9 cellular contexts compared by ENCODE assay signal in genomic region chr11:43942651-43943356, GRCh38. TPM values are rescaled to one million over a fixed set of nuclear protein-coding genes. Genes with fewer than 3 reads are reported as not detected.
DNase-seq lines count a peak whose midpoint lies in the region; ATAC-seq, FAIRE-seq and TF ChIP-seq lines count a peak whose summit lies in the region.
"Had no signal": no experiment of that assay in that cellular context is flagged by ENCODE, and none has a peak within 500 bp of the region (broad histone marks: within the 10 kb centered on the region; RNA-seq: fewer than 3 reads in every experiment).

No MANE protein-coding gene starts in this region.

- H3K27me3 ChIP-seq in MM.1S (replicated peaks; ENCODE audit: insufficient read depth, low read length) (no peaks in the 10 kb centered on the region), K562 (ENCODE audit: control insufficient read depth in 2 of 2, insufficient read depth in 2 of 2, low read length in 2 of 2) (peaks cover 10 to 22% of the 10 kb centered on the region in 2 experiments; a peak in 4 of 5 replicates), iPS-20b (ENCODE audit: insufficient read depth, low read length) (peaks cover 65% of the 10 kb centered on the region), Karpas-422 (ENCODE audit: low read length) (no peaks in the 10 kb centered on the region)

- H3K9me2 ChIP-seq in MM.1S (replicated peaks; ENCODE audit: insufficient read depth, low read length) (no peaks in the 10 kb centered on the region), Karpas-422 (replicated peaks; ENCODE audit: insufficient read depth, low read length) (no peaks in the 10 kb centered on the region)

- peaks cover 18% of the 10 kb centered on the region for H3F3A ChIP-seq in MM.1S (ENCODE audit: insufficient read depth, low read length)

- H3K9ac ChIP-seq in MM.1S (ENCODE audit: low read length): peak overlapping the region; percentile 59; the same call in 1 of the 2 replicates
- peak overlapping the region; percentile 63 to 90; a peak in 3 of 4 replicates for H3K9ac ChIP-seq in K562 (ENCODE audit: insufficient read depth in 1 of 2, low read depth in 2 of 2, low read length in 2 of 2)
- H3K9ac ChIP-seq in iPS-20b (ENCODE audit: low read depth, low read length): no peak overlapping the region
- no peak overlapping the region for H3K9ac ChIP-seq in Karpas-422 (ENCODE audit: low read length)

- in situ Hi-C loops in K562 (cut with MboI): no loop called here

- H2AFZ ChIP-seq in MM.1S (ENCODE audit: low read length): peak overlapping the region; percentile 94
- H2AFZ ChIP-seq in K562 (ENCODE audit: low read depth, low read length): peak overlapping the region; percentile 85
- H2AFZ ChIP-seq in Karpas-422 (ENCODE audit: low read length): no peak overlapping the region

- H3K4me1 ChIP-seq in MM.1S (ENCODE audit: low read length): peaks cover 4% of the 10 kb centered on the region; the same call in 1 of the 2 replicates
- H3K4me1 ChIP-seq in K562 (replicated peaks in 1 of 2; ENCODE audit: control insufficient read depth in 2 of 2, insufficient read depth in 2 of 2, low read length in 2 of 2): peaks cover 24 to 36% of the 10 kb centered on the region in 2 experiments; a peak in 4 of 5 replicates
- no peaks in the 10 kb centered on the region; the same call in 1 of the 2 replicates for H3K4me1 ChIP-seq in iPS-20b (ENCODE audit: insufficient read depth, low read length)
- H3K4me1 ChIP-seq in Karpas-422 (ENCODE audit: low read length): no peaks in the 10 kb centered on the region

- FAIRE-seq in K562 (lab: Jason Lieb, UNC): no peak

- H3K4me3 ChIP-seq in MM.1S (ENCODE audit: low read length): peak overlapping the region; percentile 71
- peak overlapping the region; percentile 57 for H3K4me3 ChIP-seq in K562
- peak overlapping the region; percentile 68 for H3K4me3 ChIP-seq in iPS-20b (ENCODE audit: low read length)
- H3K4me3 ChIP-seq in Karpas-422 (ENCODE audit: low read length): no peak overlapping the region

- H3K4me1 Mint-ChIP-seq in stimulated activated naive B cell treated with anti-CD40 and anti-IgM and Interleukin-4, amounts not matched to agents 10 μg/mL and 1 μg/mL and 100 μg/mL, for 72 hours: peaks cover 16 to 30% of the 10 kb centered on the region in 2 donors

- TF ChIP-seq RAD21 in K562 (CRISPR knock-in tag; conservative IDR thresholded peaks at IDR 0.05 in 1 of 2, IDR thresholded peaks at IDR 0.05 in 1 of 2): no peak

- ATAC-seq in K562: peak; percentile 24
- ATAC-seq in stimulated activated naive B cell treated with anti-CD40 and anti-IgM and Interleukin-4, amounts not matched to agents 10 μg/mL and 1 μg/mL and 100 μg/mL, for 72 hours (replicated peaks): peak; percentile 24 to 38

- POLR2A ChIA-PET in K562 (lab: Yijun Ruan, JAX): interaction anchor here (0.6 to 4.5 kb wide), 12 partner anchors 10 to 371 kb away, joined by 3 to 21 read pairs (median 4); no protein-coding TSS in a partner anchor

- H3K4me2 ChIP-seq in MM.1S (ENCODE audit: low read depth, low read length): peak overlapping the region; percentile 99
- H3K4me2 ChIP-seq in K562 (ENCODE audit: insufficient read depth, low read length): peak overlapping the region; percentile 78
- H3K4me2 ChIP-seq in Karpas-422 (ENCODE audit: low read depth, low read length, poor library complexity, severe bottlenecking): no peak overlapping the region

- CTCF ChIA-PET in K562 (lab: Yijun Ruan, JAX; ENCODE audit: low intra/inter-chr PET ratio): interaction anchor here (2.7 kb wide), 1 partner anchor 52 kb away, joined by 22 read pairs; no protein-coding TSS in a partner anchor

- under 1% methylated on average over 47 of the region's 95 CpGs for WGBS in K562 (ENCODE audit: insufficient coverage, low coverage, missing lambda C conversion rate)

- H3K4me3 Mint-ChIP-seq in stimulated activated naive B cell treated with anti-CD40 and anti-IgM and Interleukin-4, amounts not matched to agents 10 μg/mL and 1 μg/mL and 100 μg/mL, for 72 hours: peak overlapping the region; percentile 66 to 86

- H3K9me3 ChIP-seq in MM.1S (replicated peaks; ENCODE audit: insufficient read depth, low read length) (no peaks in the 10 kb centered on the region), K562 (replicated peaks; ENCODE audit: control insufficient read depth, insufficient read depth, low read depth, low read length) (no peaks in the 10 kb centered on the region), iPS-20b (ENCODE audit: insufficient read depth, low read depth, low read length) (no peaks in the 10 kb centered on the region), Karpas-422 (ENCODE audit: low read length) (no peaks in the 10 kb centered on the region)

- TF ChIP-seq CTCF in MM.1S (IDR thresholded peaks at IDR 0.05; ENCODE audit: low read length) (no peak; the same call in 1 of the 2 replicates), K562 (IDR thresholded peaks at IDR 0.05 in 2 of 3, conservative IDR thresholded peaks at IDR 0.05 in 1 of 3; ENCODE audit: insufficient read depth in 2 of 3, low read depth in 1 of 3, low read length in 3 of 3) (no peak)

- intact Hi-C loops in K562 (cut with micrococcal nuclease): loop anchor here (10.0 kb wide), 2 partner anchors 118 to 122 kb away; partner anchors contain the start of gene ACCS

- H3K9me3 Mint-ChIP-seq in stimulated activated naive B cell treated with anti-CD40 and anti-IgM and Interleukin-4, amounts not matched to agents 10 μg/mL and 1 μg/mL and 100 μg/mL, for 72 hours: no peaks in the 10 kb centered on the region

- H3K9me1 ChIP-seq in K562 (ENCODE audit: control insufficient read depth, insufficient read depth, low read length): no peaks in the 10 kb centered on the region

- H4K20me1 ChIP-seq in MM.1S (ENCODE audit: insufficient read depth, low read length) (no peaks in the 10 kb centered on the region), K562 (replicated peaks; ENCODE audit: control insufficient read depth, insufficient read depth, low read length) (no peaks in the 10 kb centered on the region; the same call in 1 of the 2 replicates), Karpas-422 (ENCODE audit: insufficient read depth, low read depth, low read length) (no peaks in the 10 kb centered on the region)

- no peak for TF ChIP-seq EP300 in K562 (IDR thresholded peaks at IDR 0.05; ENCODE audit: low read length)

- no peaks in the 10 kb centered on the region for H3K79me2 ChIP-seq in MM.1S (ENCODE audit: low read length)
- H3K79me2 ChIP-seq in K562 (ENCODE audit: control insufficient read depth, insufficient read depth, low read length): no peaks in the 10 kb centered on the region; the same call in 2 of the 3 replicates
- no peaks in the 10 kb centered on the region for H3K79me2 ChIP-seq in Karpas-422 (ENCODE audit: low read length)

- H3K27ac ChIP-seq in MM.1S (ENCODE audit: low read length) (peak overlapping the region; percentile 32; the same call in 1 of the 2 replicates), K562 (ENCODE audit: extremely low read depth, low read depth, low read length) (no peak overlapping the region), iPS-20b (ENCODE audit: low read length) (no peak overlapping the region), Karpas-422 (ENCODE audit: low read length) (no peak overlapping the region)
- H3K27ac ChIP-seq: C4-2B had no signal

- no TSS peak for BruUV-seq in K562 (replicated peaks; lab: Mats Ljungman, UMichigan)

- no peaks in the 10 kb centered on the region for H3K36me3 ChIP-seq in MM.1S (replicated peaks; ENCODE audit: insufficient read depth, low read length)
- H3K36me3 ChIP-seq in K562 (ENCODE audit: control insufficient read depth, insufficient read depth, low read length): no peaks in the 10 kb centered on the region
- no peaks in the 10 kb centered on the region for H3K36me3 ChIP-seq in iPS-20b (ENCODE audit: insufficient read depth, low read depth, low read length)
- H3K36me3 ChIP-seq in Karpas-422 (ENCODE audit: insufficient read depth, low read length): no peaks in the 10 kb centered on the region

- H3K27ac Mint-ChIP-seq in stimulated activated naive B cell treated with anti-CD40 and anti-IgM and Interleukin-4, amounts not matched to agents 10 μg/mL and 1 μg/mL and 100 μg/mL, for 72 hours: no peak overlapping the region

- peak; percentile 30 for DNase-seq in NCI-H1105 treated with DMSO at 0.1 percent for 48 hours (lab: John Stamatoyannopoulos, UW)
- no peak for DNase-seq in NCI-H1105 (lab: John Stamatoyannopoulos, UW)
- DNase-seq in MM.1S: peak; percentile 43
- peak; percentile 44 to 73 (median 60) for DNase-seq in K562 (ENCODE audit: extremely low read depth in 1 of 4, low spot score in 3 of 4)
- no peak for DNase-seq in stimulated activated naive B cell treated with anti-CD40 and anti-IgM and Interleukin-4, amounts not matched to agents 10 μg/mL and 1 μg/mL and 100 μg/mL, for 72 hours
- no peak for DNase-seq in Karpas-422
- no peak for DNase-seq in AML-193 (lab: John Stamatoyannopoulos, UW)

- peaks cover 60 to 83% of the 10 kb centered on the region in 2 donors for H3K27me3 Mint-ChIP-seq in stimulated activated naive B cell treated with anti-CD40 and anti-IgM and Interleukin-4, amounts not matched to agents 10 μg/mL and 1 μg/mL and 100 μg/mL, for 72 hours

- TF ChIP-seq POLR2A in K562 (conservative IDR thresholded peaks at IDR 0.05): no peak

- peaks cover 0 to 3% of the 10 kb centered on the region in 2 donors for H3K36me3 Mint-ChIP-seq in stimulated activated naive B cell treated with anti-CD40 and anti-IgM and Interleukin-4, amounts not matched to agents 10 μg/mL and 1 μg/mL and 100 μg/mL, for 72 hours

TF ChIP-seq in K562, 482 proteins besides CTCF, POLR2A, EP300 and RAD21 (continues in another document):
- TF ChIP-seq CTBP1 (IDR thresholded peaks at IDR 0.05; ENCODE audit: borderline replicate concordance) (peak; percentile 52; the same call in 1 of the 2 replicates), GTF2E2 (tag; IDR thresholded peaks at IDR 0.05) (0 out of 2 replicates have a peak, but pooled peaks have one; percentile 3)

RNA-seq across cellular contexts. Expression of gene C11orf96, which starts 0.4 kb away (rescaled TPM):
- 0.81 and 2.9 TPM in 2 replicates for total RNA-seq in K562 (2011; cell fraction: chromatin; rRNA removed; ENCODE audit: low replicate concordance)
- total RNA-seq in K562 (2011; cell fraction: nucleolus; rRNA removed): 3.4 and 4.8 TPM in 2 replicates
- total RNA-seq in K562 (2011; cell fraction: nucleoplasm; rRNA removed): 1.3 and 1.9 TPM in 2 replicates
- 6.8 and 9.6 TPM in 2 replicates for total RNA-seq in K562 (2014; rRNA removed)
- 0.26 and 0.40 TPM in 2 replicates for total RNA-seq in K562 (2014; rRNA removed; fragmentation: Illumina TruSeq; extraction: Trizol)
- total RNA-seq in K562 (2015; rRNA removed; fragmentation: Illumina TruSeq; extraction: Trizol): 0.83 and 0.90 TPM in 2 replicates
- total RNA-seq in K562 (2021): 7.7 and 8.5 TPM in 2 replicates
- 1.2 and 2.0 TPM in 2 replicates for polyA plus RNA-seq in K562 (2011; rRNA removed)
- polyA plus RNA-seq in K562 (2011; cell fraction: cytosol; rRNA removed): 1.9 and 9.3 TPM in 2 replicates
- polyA plus RNA-seq in K562 (2011; cell fraction: nucleus; rRNA removed): 2.0 and 4.6 TPM in 2 replicates
- 5.5 and 6.8 TPM in 2 replicates for polyA plus RNA-seq in K562 (2012)
- polyA plus RNA-seq in K562 (2014; fragmentation: Illumina TruSeq; extraction: Trizol): 0.16 and 0.73 TPM in 2 replicates
- polyA plus RNA-seq in K562 (2014; fragmentation: Nextera tagmentation; extraction: Ambion mirVana): under 1 TPM; 0.08 to 0.14 TPM
- 6.6 and 10.8 TPM in 2 replicates for polyA plus RNA-seq in K562 (2014; rRNA removed)
- 0.18 and 0.25 TPM in 2 replicates for polyA minus RNA-seq in K562 (2011; rRNA and poly(A)+ RNA removed)
- polyA minus RNA-seq in K562 (2011; cell fraction: cytosol; rRNA and poly(A)+ RNA removed): 2.0 and 2.1 TPM in 2 replicates
- 1.3 and 1.6 TPM in 2 replicates for polyA minus RNA-seq in K562 (2011; cell fraction: nucleus; rRNA and poly(A)+ RNA removed)
- total RNA-seq in Karpas-422 (2014; rRNA removed; shearing (Covaris generic); ENCODE audit: low replicate concordance): not detected in 2 replicates

Comparison
In these comparisons a context has a peak if more than half of its experiments do, and no peak if none do; other contexts are left out.
1. DNase-seq: peak in NCI-H1105 treated with DMSO at 0.1 percent for 48 hours (single experiment), MM.1S (single experiment) and K562 (4 of 4); none in NCI-H1105 (single experiment), stimulated activated naive B cell treated with anti-CD40 and anti-IgM and Interleukin-4, amounts not matched to agents 10 μg/mL and 1 μg/mL and 100 μg/mL, for 72 hours (single experiment), Karpas-422 (single experiment) and AML-193 (0 of 2).
2. H3K9ac ChIP-seq: peak in MM.1S (single experiment) and K562 (2 of 2); none in iPS-20b (single experiment) and Karpas-422 (single experiment).